In genomic region chr10:71038921-71039320, GRCh38 we compare ENCODE assay signal across 27 cellular contexts.
"Had no signal": no experiment of that assay in that cellular context is flagged by ENCODE, and none has a peak within 500 bp of the region (broad histone marks: within the 10 kb centered on the region; RNA-seq: fewer than 3 reads in every experiment).

No MANE protein-coding gene starts in this region.

- H3K9me3 Mint-ChIP-seq: activated CD4-positive, alpha-beta memory T cell treated with anti-CD3 and anti-CD28 coated beads for 36 hours; activated CD4-positive, alpha-beta T cell treated with anti-CD3 and anti-CD28 coated beads, Interleukin-2, amount 10 ng/mL, durations not matched to agents 24 days and 14 days; activated T-helper 1 cell treated with anti-CD3 and anti-CD28 coated beads, Interleukin-12 subunit alpha, Interleukin-12 subunit beta, Interleukin-2, Interleukin-4 antibody, amounts not matched to agents 30 ng/mL and 10 ng/mL and 1 ng/mL, durations not matched to agents 14 hours and 24 hours and 36 hours; activated T-helper 2 cell treated with anti-CD3 and anti-CD28 coated beads, Interferon-gamma antibody, Interleukin-2, Interleukin-4, amounts not matched to agents 10 μg/mL and 5 μg/mL and 100 μg/mL, durations not matched to agents 14 hours and 24 hours and 36 hours; effector memory CD8-positive, alpha-beta T cell had no signal

- H3K36me3 ChIP-seq: breast epithelium, cardiac muscle cell, esophagus squamous epithelium had no signal

- H3K4me3 ChIP-seq: body of pancreas, breast epithelium, cardiac muscle cell, esophagus squamous epithelium had no signal

- H3K4me1 Mint-ChIP-seq: activated CD4-positive, alpha-beta T cell treated with anti-CD3 and anti-CD28 coated beads for 36 hours; activated CD4-positive, alpha-beta T cell treated with anti-CD3 and anti-CD28 coated beads, Interleukin-2, amount 10 ng/mL, durations not matched to agents 24 days and 14 days had no signal

- DNase-seq: activated CD4-positive, alpha-beta memory T cell treated with anti-CD3 and anti-CD28 coated beads for 36 hours; activated CD4-positive, alpha-beta T cell treated with anti-CD3 and anti-CD28 coated beads for 36 hours; activated CD4-positive, alpha-beta T cell treated with anti-CD3 and anti-CD28 coated beads, Interleukin-2, amount 10 ng/mL, durations not matched to agents 24 days and 14 days; activated CD4-positive, CD25-positive, alpha-beta regulatory T cell; activated CD4-positive, CD25-positive, alpha-beta regulatory T cell treated with anti-CD3 and anti-CD28 coated beads, Interleukin-2, amount 50 U/mL, for 72 hours; activated CD8-positive, alpha-beta memory T cell treated with anti-CD3 and anti-CD28 coated beads, Interleukin-2, amount 10 ng/mL, durations not matched to agents 7 days and 5 days; activated CD8-positive, alpha-beta memory T cell treated with anti-CD3 and anti-CD28 coated beads, Interleukin-2, amount 50 U/mL, for 4 hours; activated CD8-positive, alpha-beta T cell treated with anti-CD3 and anti-CD28 coated beads, Interleukin-2, amount 10 ng/mL, durations not matched to agents 7 days and 5 days; activated gamma-delta T cell treated with Interleukin-2 at 50 U/mL for 16 hours; activated naive CD4-positive, alpha-beta T cell treated with anti-CD3 and anti-CD28 coated beads, Interleukin-2, amount 50 U/mL, for 16 hours; activated naive CD4-positive, alpha-beta T cell treated with Interleukin-2 at 50 U/mL for 16 hours; activated T-cell treated with anti-CD3 and anti-CD28 coated beads, Interleukin-2, amount 50 U/mL, for 1 hour; amniotic stem cell; anterior cingulate cortex; body of pancreas; cortex of kidney; dermis blood vessel endothelial cell; effector CD4-positive, alpha-beta T cell; effector memory CD8-positive, alpha-beta T cell; esophagus squamous epithelium; T-helper 2 cell had no signal

- H3K27me3 ChIP-seq: body of pancreas, breast epithelium, cardiac muscle cell had no signal

- H3K4me3 Mint-ChIP-seq: activated CD4-positive, alpha-beta memory T cell treated with anti-CD3 and anti-CD28 coated beads for 36 hours; activated CD4-positive, alpha-beta T cell treated with anti-CD3 and anti-CD28 coated beads for 36 hours; activated CD4-positive, alpha-beta T cell treated with anti-CD3 and anti-CD28 coated beads, Interleukin-2, amount 10 ng/mL, durations not matched to agents 24 days and 14 days; activated CD8-positive, alpha-beta memory T cell treated with anti-CD3 and anti-CD28 coated beads, Interleukin-2, amount 10 ng/mL, durations not matched to agents 7 days and 5 days; activated CD8-positive, alpha-beta T cell treated with anti-CD3 and anti-CD28 coated beads, Interleukin-2, amount 10 ng/mL, durations not matched to agents 7 days and 5 days; activated naive CD8-positive, alpha-beta T cell; activated T-helper 1 cell treated with anti-CD3 and anti-CD28 coated beads, Interleukin-12 subunit alpha, Interleukin-12 subunit beta, Interleukin-2, Interleukin-4 antibody, amounts not matched to agents 30 ng/mL and 10 ng/mL and 1 ng/mL, durations not matched to agents 14 hours and 24 hours and 36 hours; effector memory CD8-positive, alpha-beta T cell had no signal

- H3K27ac ChIP-seq: body of pancreas, breast epithelium, cardiac muscle cell, epithelial cell of prostate, esophagus squamous epithelium had no signal

- H3K27ac Mint-ChIP-seq: activated CD4-positive, alpha-beta memory T cell treated with anti-CD3 and anti-CD28 coated beads for 36 hours; activated CD4-positive, alpha-beta T cell treated with anti-CD3 and anti-CD28 coated beads for 36 hours; activated CD4-positive, alpha-beta T cell treated with anti-CD3 and anti-CD28 coated beads, Interleukin-2, amount 10 ng/mL, durations not matched to agents 24 days and 14 days; activated CD8-positive, alpha-beta memory T cell treated with anti-CD3 and anti-CD28 coated beads, Interleukin-2, amount 10 ng/mL, durations not matched to agents 7 days and 5 days; activated CD8-positive, alpha-beta T cell treated with anti-CD3 and anti-CD28 coated beads, Interleukin-2, amount 10 ng/mL, durations not matched to agents 7 days and 5 days; activated naive CD8-positive, alpha-beta T cell; activated T-helper 1 cell treated with anti-CD3 and anti-CD28 coated beads, Interleukin-12 subunit alpha, Interleukin-12 subunit beta, Interleukin-2, Interleukin-4 antibody, amounts not matched to agents 30 ng/mL and 10 ng/mL and 1 ng/mL, durations not matched to agents 14 hours and 24 hours and 36 hours; activated T-helper 2 cell treated with anti-CD3 and anti-CD28 coated beads, Interferon-gamma antibody, Interleukin-2, Interleukin-4, amounts not matched to agents 10 μg/mL and 5 μg/mL and 100 μg/mL, durations not matched to agents 14 hours and 24 hours and 36 hours; effector memory CD8-positive, alpha-beta T cell had no signal

- H3K9me3 ChIP-seq: body of pancreas, breast epithelium, esophagus squamous epithelium had no signal

- H3K27me3 Mint-ChIP-seq: activated CD4-positive, alpha-beta T cell treated with anti-CD3 and anti-CD28 coated beads for 36 hours; activated CD4-positive, alpha-beta T cell treated with anti-CD3 and anti-CD28 coated beads, Interleukin-2, amount 10 ng/mL, durations not matched to agents 24 days and 14 days; activated CD8-positive, alpha-beta memory T cell treated with anti-CD3 and anti-CD28 coated beads, Interleukin-2, amount 10 ng/mL, durations not matched to agents 7 days and 5 days; activated naive CD8-positive, alpha-beta T cell had no signal

- H3K4me1 ChIP-seq: body of pancreas, breast epithelium, esophagus squamous epithelium had no signal

- H3K36me3 Mint-ChIP-seq: activated CD4-positive, alpha-beta memory T cell treated with anti-CD3 and anti-CD28 coated beads for 36 hours; activated CD8-positive, alpha-beta memory T cell treated with anti-CD3 and anti-CD28 coated beads, Interleukin-2, amount 10 ng/mL, durations not matched to agents 7 days and 5 days; activated naive CD8-positive, alpha-beta T cell had no signal
